In the genomic region with DNA sequence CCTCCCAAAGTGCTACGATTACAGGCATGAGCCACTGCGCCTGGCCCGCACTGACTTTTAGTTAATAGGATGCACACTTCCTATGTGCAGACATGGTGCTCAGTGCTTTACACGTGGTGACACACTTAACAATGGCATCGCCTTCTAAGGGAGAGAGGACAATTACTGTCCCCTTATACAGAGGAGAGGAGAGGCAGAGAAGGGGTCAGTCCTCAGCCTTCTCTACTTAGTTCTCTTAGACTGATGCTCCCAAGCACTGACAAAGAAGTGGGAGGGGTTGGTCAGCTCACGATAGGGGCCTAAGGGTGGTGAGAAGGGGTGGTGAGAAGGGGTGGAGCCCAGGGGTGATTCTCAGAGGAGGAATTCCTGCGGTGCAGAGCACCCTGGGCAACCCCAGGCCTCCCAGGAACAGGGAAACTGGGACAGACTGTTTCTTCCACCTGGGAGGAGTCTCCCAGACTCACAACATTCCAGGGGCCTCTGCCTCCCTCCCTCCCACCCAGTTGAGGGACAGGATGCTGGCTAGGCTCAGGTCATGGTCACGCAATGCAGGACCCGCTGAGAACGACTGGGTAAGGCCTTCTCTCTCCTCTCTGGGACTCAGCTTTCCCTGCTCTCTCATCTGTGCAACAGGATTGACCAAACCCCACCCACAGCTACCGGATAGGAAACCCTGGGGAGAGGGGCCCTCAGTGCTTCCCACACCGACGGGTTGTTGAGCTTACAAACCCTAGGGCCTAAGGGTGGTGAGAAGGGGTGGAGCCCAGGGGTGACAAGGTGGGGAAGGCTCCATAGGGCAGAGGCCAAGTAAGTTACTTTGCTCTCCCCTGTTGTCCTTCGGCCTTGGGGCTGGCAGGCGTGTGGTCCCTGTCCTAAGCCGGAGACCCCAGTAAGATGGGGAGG, we compare ENCODE assay signal across 8 cellular contexts. TPM values are rescaled to one million over a fixed set of nuclear protein-coding genes. Genes with fewer than 3 reads are reported as not detected.
DNase-seq lines count a peak whose midpoint lies in the region; ATAC-seq and TF ChIP-seq lines count a peak whose summit lies in the region.

No MANE protein-coding gene starts in this region.

- H3K36me3 ChIP-seq in body of pancreas (replicated peaks in 1 of 2; ENCODE audit: insufficient read depth in 1 of 2, low read depth in 2 of 2) (no peaks in the 10 kb centered on the region), upper lobe of left lung (no peaks in the 10 kb centered on the region)

- H3K4me1 ChIP-seq in body of pancreas: peaks cover 55% of the 10 kb centered on the region
- H3K4me1 ChIP-seq in upper lobe of left lung: peaks cover 37 to 50% (median 41%) of the 10 kb centered on the region in 4 donors

- TF ChIP-seq CTCF in body of pancreas (IDR thresholded peaks at IDR 0.05): no peak
- TF ChIP-seq CTCF in upper lobe of left lung (IDR thresholded peaks at IDR 0.05): no peak

- H3K27me3 ChIP-seq in body of pancreas (no peaks in the 10 kb centered on the region), upper lobe of left lung (no peaks in the 10 kb centered on the region)

- ATAC-seq in body of pancreas (no peak), upper lobe of left lung (ENCODE audit: low FRiP score in 2 of 2) (no peak), HG03025 (IDR thresholded peaks at IDR 0.05; ENCODE audit: low FRiP score, unreplicated experiment) (no peak)

- TF ChIP-seq POLR2A in body of pancreas (IDR thresholded peaks at IDR 0.05) (no peak), upper lobe of left lung (IDR thresholded peaks at IDR 0.05) (no peak)

- DNase-seq in GM04504 (ENCODE audit: low read depth): peak; percentile 64
- DNase-seq in NCI-H226: peak; percentile 96
- peak in 1 of 4 donors; percentile 29 for DNase-seq in body of pancreas
- DNase-seq in lung microvascular endothelial cell (ENCODE audit: low read depth in 2 of 2): peak; percentile 27 to 37
- no peak for DNase-seq in upper lobe of left lung
- no peak for DNase-seq in HPDE6-E6E7 (ENCODE audit: extremely low spot score)
- no peak for DNase-seq in NCI-H446 treated with DMSO at 0.1 percent for 48 hours (lab: John Stamatoyannopoulos, UW)

- H3K4me3 ChIP-seq in body of pancreas: peak overlapping the region; percentile 78 to 81
- H3K4me3 ChIP-seq in upper lobe of left lung: peak overlapping the region; percentile 80 to 98 (median 92)

- intact Hi-C loops in body of pancreas (cut with DNase I): no loop called here

- WGBS in body of pancreas, 2 donors: 22 to 27% methylated on average over 11 to 16 of the region's 16 CpGs
- 29 to 38% methylated on average over 12 to 16 of the region's 16 CpGs for WGBS in upper lobe of left lung, 2 donors

- TF ChIP-seq EP300 in upper lobe of left lung (IDR thresholded peaks at IDR 0.05): no peak

- H3K27ac ChIP-seq in body of pancreas (peak overlapping the region; percentile 1 to 93 (median 92)), upper lobe of left lung (peak overlapping the region; percentile 87 to 96 (median 94))

- H3K9me3 ChIP-seq in body of pancreas: no peaks in the 10 kb centered on the region
- H3K9me3 ChIP-seq in upper lobe of left lung: no peaks in the 10 kb centered on the region

RNA-seq across cellular contexts. Expression of a gene that starts 1.6 kb away (rescaled TPM):
- total RNA-seq in body of pancreas (10 to 100 TPM; 31.4 to 31.6 TPM), lung microvascular endothelial cell (20.0 and 34.9 TPM in 2 replicates), upper lobe of left lung (10 to 100 TPM; 16.8 to 44.4 (median 40.3) TPM)

RNA-seq across cellular contexts. Expression of a gene that starts 9.3 kb away (rescaled TPM):
- 1 to 10 TPM; 3.9 to 5.9 TPM for total RNA-seq in body of pancreas
- 10.5 and 32.3 TPM in 2 replicates for total RNA-seq in lung microvascular endothelial cell
- 10 to 100 TPM in 3 of 6 donors, 1 to 10 TPM in 3; 6.1 to 14.7 (median 10.1) TPM for total RNA-seq in upper lobe of left lung

RNA-seq across cellular contexts. Expression of a gene that starts 40.1 kb away (rescaled TPM):
- total RNA-seq in body of pancreas (10 to 100 TPM in 1 of 2 donors, 1 to 10 TPM in 1; 8.3 to 14.2 TPM), lung microvascular endothelial cell (0.60 and 1.3 TPM in 2 replicates), upper lobe of left lung (1 to 10 TPM; 1.0 to 5.1 (median 3.5) TPM)

Comparison
In these comparisons a context has a peak if more than half of its experiments do, and no peak if none do; other contexts are left out.
1. DNase-seq: peak in GM04504 (single experiment), NCI-H226 (single experiment) and lung microvascular endothelial cell (2 of 2); none in upper lobe of left lung (0 of 2), HPDE6-E6E7 (single experiment) and NCI-H446 treated with DMSO at 0.1 percent for 48 hours (single experiment).